In the genomic region with DNA sequence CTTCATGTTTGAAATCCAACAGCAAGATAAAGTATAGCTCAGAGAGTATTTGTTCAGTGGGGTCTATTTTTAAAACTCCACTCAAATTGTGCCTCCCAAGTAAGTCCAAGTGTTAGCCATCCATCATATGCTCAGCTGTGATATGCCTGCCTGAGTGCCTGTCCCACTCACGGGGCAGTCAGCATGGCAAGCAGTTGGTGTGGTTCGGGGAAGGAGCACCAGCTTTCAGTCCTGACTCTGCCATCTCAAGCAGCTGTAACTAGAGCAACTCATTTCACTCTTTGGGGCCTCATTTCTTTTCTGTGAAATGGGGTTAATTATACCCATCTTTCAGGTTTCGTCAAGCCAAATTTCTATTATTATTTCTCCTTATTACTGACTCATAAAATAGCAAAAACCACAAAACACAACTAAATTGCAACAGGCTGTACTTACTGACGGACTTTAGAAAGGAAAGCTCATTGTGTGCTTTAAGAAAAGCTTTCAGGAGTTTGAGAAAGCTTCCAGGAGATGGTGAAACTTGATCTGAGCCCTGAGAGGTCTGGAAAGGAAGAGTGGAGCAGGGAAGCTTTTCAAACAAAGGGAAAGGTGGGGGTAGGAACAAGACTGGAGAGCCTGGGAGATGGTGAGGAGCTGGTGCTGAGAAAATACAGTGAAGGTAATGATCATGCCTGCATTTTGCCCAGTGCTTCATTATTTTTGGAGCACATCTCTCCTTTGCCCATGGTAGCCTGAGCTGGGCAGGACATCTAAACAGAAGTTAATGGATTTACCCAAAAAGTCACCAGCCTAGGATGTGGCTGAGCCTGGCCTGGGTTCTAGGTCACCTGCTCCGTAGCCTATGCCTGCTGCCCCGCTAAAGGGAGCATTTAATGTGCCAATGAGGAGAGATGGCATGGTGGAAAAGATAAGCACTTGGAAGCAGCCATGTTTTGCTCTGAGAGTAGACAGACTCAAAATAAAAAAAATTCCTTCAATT, we compare ENCODE assay signal across 11 cellular contexts. TPM values are rescaled to one million over a fixed set of nuclear protein-coding genes. Genes with fewer than 3 reads are reported as not detected.
DNase-seq lines count a peak whose midpoint lies in the region; ATAC-seq and TF ChIP-seq lines count a peak whose summit lies in the region.
"Had no signal": no experiment of that assay in that cellular context is flagged by ENCODE, and none has a peak within 500 bp of the region (broad histone marks: within the 10 kb centered on the region; RNA-seq: fewer than 3 reads in every experiment).

No MANE protein-coding gene starts in this region.

- H3K4me3 ChIP-seq in esophagus muscularis mucosa (no peak overlapping the region), parathyroid adenoma (ENCODE audit: low read depth, low read length) (no peak overlapping the region)

- intact Hi-C loops in esophagus muscularis mucosa (cut with DNase I): no loop called here

- TF ChIP-seq POLR2A in esophagus muscularis mucosa (IDR thresholded peaks at IDR 0.05; ENCODE audit: low read depth): no peak

- no peaks in the 10 kb centered on the region for H3K79me2 ChIP-seq in parathyroid adenoma

- H3K27me3 ChIP-seq in esophagus muscularis mucosa: no peaks in the 10 kb centered on the region
- no peaks in the 10 kb centered on the region for H3K27me3 ChIP-seq in parathyroid adenoma (ENCODE audit: control insufficient read depth, insufficient read depth, low read length)

- ATAC-seq in HG02973 (IDR thresholded peaks at IDR 0.05; ENCODE audit: unreplicated experiment) (no peak), HG03442 (IDR thresholded peaks at IDR 0.05; ENCODE audit: unreplicated experiment) (no peak)

- H2AFZ ChIP-seq in parathyroid adenoma: no peak overlapping the region

- H3K9ac ChIP-seq in parathyroid adenoma: no peak overlapping the region

- DNase-seq in DMS79 treated with DMSO at 0.1 percent for 48 hours (lab: John Stamatoyannopoulos, UW) (peak; percentile 23), NOMO-1 treated with dmso at 0.1 percent for 144 hours (lab: John Stamatoyannopoulos, UW; ENCODE audit: unreplicated experiment) (peak; percentile 16), esophagus muscularis mucosa (ENCODE audit: extremely low spot score) (no peak), medulla oblongata (ENCODE audit: extremely low spot score) (no peak), NCI-H1694 treated with DMSO at 0.1 percent for 48 hours (lab: John Stamatoyannopoulos, UW) (no peak)
- DNase-seq: activated CD4-positive, alpha-beta T cell treated with anti-CD3 and anti-CD28 coated beads, Interleukin-2, amount 50 U/mL, for 4 hours; NCI-H2227 treated with DMSO at 0.1 percent for 48 hours; stimulated activated CD4-positive, alpha-beta T cell treated with anti-CD3 and anti-CD28 coated beads, Interleukin-15, amount 100 ng/mL, for 24 hours had no signal

- 79% methylated on average over 6 of the region's 6 CpGs for WGBS in esophagus muscularis mucosa

- H3K9me3 ChIP-seq in esophagus muscularis mucosa (no peaks in the 10 kb centered on the region), parathyroid adenoma (ENCODE audit: control insufficient read depth, low read length) (no peaks in the 10 kb centered on the region)

- H3K27ac ChIP-seq in esophagus muscularis mucosa (replicated peaks in 1 of 4) (peak overlapping the region; percentile 33 to 60 (median 54)), parathyroid adenoma (peak overlapping the region; percentile 0)

- TF ChIP-seq EP300 in esophagus muscularis mucosa (IDR thresholded peaks at IDR 0.05): no peak

- no peak overlapping the region for H3K4me2 ChIP-seq in parathyroid adenoma (ENCODE audit: low read length)

- peaks cover 0 to 73% (median 42%) of the 10 kb centered on the region in 4 donors for H3K36me3 ChIP-seq in esophagus muscularis mucosa
- H3K36me3 ChIP-seq in parathyroid adenoma (ENCODE audit: control insufficient read depth, insufficient read depth, low read length): no peaks in the 10 kb centered on the region

- TF ChIP-seq CTCF in esophagus muscularis mucosa (IDR thresholded peaks at IDR 0.05) (no peak), parathyroid adenoma (IDR thresholded peaks at IDR 0.05) (no peak)

- H3K4me1 ChIP-seq in esophagus muscularis mucosa: peaks cover 24 to 40% (median 33%) of the 10 kb centered on the region in 4 donors
- H3K4me1 ChIP-seq in parathyroid adenoma: peaks cover 16% of the 10 kb centered on the region

RNA-seq across cellular contexts. Expression of a gene that starts 42.1 kb away (rescaled TPM):
- total RNA-seq in esophagus muscularis mucosa: not detected

RNA-seq across cellular contexts. Expression of a gene that starts 46.3 kb away (rescaled TPM):
- total RNA-seq in esophagus muscularis mucosa: 10 to 100 TPM; 19.5 to 32.8 (median 21.9) TPM

RNA-seq across cellular contexts. Expression of a gene that starts 46.6 kb away (rescaled TPM):
- total RNA-seq in esophagus muscularis mucosa: 10 to 100 TPM; 12.1 to 23.3 (median 16.4) TPM

RNA-seq across cellular contexts. Expression of a gene that starts 56.6 kb away (rescaled TPM):
- not detected for total RNA-seq in esophagus muscularis mucosa

RNA-seq across cellular contexts. Expression of a gene that starts 57.9 kb away (rescaled TPM):
- total RNA-seq in esophagus muscularis mucosa: under 1 TPM in 2 of 4 donors, not detected in 2; 0.19 to 0.42 TPM

Comparison
In these comparisons a context has a peak if more than half of its experiments do, and no peak if none do; other contexts are left out.
1. DNase-seq: peak in DMS79 treated with DMSO at 0.1 percent for 48 hours (single experiment) and NOMO-1 treated with dmso at 0.1 percent for 144 hours (single experiment); none in esophagus muscularis mucosa (single experiment), medulla oblongata (single experiment) and NCI-H1694 treated with DMSO at 0.1 percent for 48 hours (single experiment).